Comparison of ENCODE assay signal across 12 cellular contexts in genomic region chr11:2777396-2777795, GRCh38.
DNase-seq lines count a peak whose midpoint lies in the region; ATAC-seq, FAIRE-seq and TF ChIP-seq lines count a peak whose summit lies in the region.
"Had no signal": no experiment of that assay in that cellular context is flagged by ENCODE, and none has a peak within 500 bp of the region (broad histone marks: within the 10 kb centered on the region; RNA-seq: fewer than 3 reads in every experiment).

No MANE protein-coding gene starts in this region.

- no peak overlapping the region for H3K4me3 ChIP-seq in kidney (ENCODE audit: low read length in 2 of 2)
- H3K4me3 ChIP-seq: upper lobe of left lung had no signal

- no peak for TF ChIP-seq CTCF in MCF 10A (IDR thresholded peaks at IDR 0.05; ENCODE audit: unreplicated experiment)
- TF ChIP-seq CTCF in kidney (IDR thresholded peaks at IDR 0.05; ENCODE audit: borderline replicate concordance, extremely low read depth, insufficient read depth) = no peak

- CTCF ChIA-PET in MCF 10A (lab: Yijun Ruan, JAX) = no interaction called here

- no peaks in the 10 kb centered on the region for H3K27me3 Mint-ChIP-seq in activated T-cell treated with anti-CD3 and anti-CD28 coated beads, Interleukin-2, amount 50 U/mL, for 72 hours (ENCODE audit: low read depth)
- H3K27me3 Mint-ChIP-seq in MCF 10A (ENCODE audit: insufficient read depth, unreplicated experiment) = peaks cover 18% of the 10 kb centered on the region

- H3K4me1 Mint-ChIP-seq in activated T-cell treated with anti-CD3 and anti-CD28 coated beads, Interleukin-2, amount 50 U/mL, for 72 hours (ENCODE audit: low read depth) = peaks cover 21% of the 10 kb centered on the region
- H3K4me1 Mint-ChIP-seq in MCF 10A (ENCODE audit: insufficient read depth, unreplicated experiment) = peaks cover 24% of the 10 kb centered on the region

- ATAC-seq in activated T-cell treated with anti-CD3 and anti-CD28 coated beads, Interleukin-2, amount 50 U/mL, for 72 hours (replicated peaks in 1 of 2) = no peak
- ATAC-seq in HG03097 (IDR thresholded peaks at IDR 0.05; ENCODE audit: low FRiP score, unreplicated experiment) = no peak

- no peaks in the 10 kb centered on the region for H3K9me3 Mint-ChIP-seq in activated T-cell treated with anti-CD3 and anti-CD28 coated beads, Interleukin-2, amount 50 U/mL, for 72 hours
- H3K9me3 Mint-ChIP-seq in MCF 10A (ENCODE audit: unreplicated experiment) = no peaks in the 10 kb centered on the region
- H3K9me3 Mint-ChIP-seq: natural killer cell had no signal

- no peaks in the 10 kb centered on the region for H3K9me3 ChIP-seq in kidney (ENCODE audit: control insufficient read depth in 1 of 2, low read length in 2 of 2)
- H3K9me3 ChIP-seq: upper lobe of left lung had no signal

- no peak overlapping the region for H3K9ac ChIP-seq in kidney (ENCODE audit: low read length in 2 of 2)

- H3K27ac Mint-ChIP-seq in activated T-cell treated with anti-CD3 and anti-CD28 coated beads, Interleukin-2, amount 50 U/mL, for 72 hours = no peak overlapping the region
- H3K27ac Mint-ChIP-seq in MCF 10A (ENCODE audit: low read depth, unreplicated experiment) = peak overlapping the region; percentile 97
- H3K27ac Mint-ChIP-seq: natural killer cell had no signal

- H3K27ac ChIP-seq in kidney (ENCODE audit: low read depth in 2 of 2, low read length in 2 of 2) = no peak overlapping the region

- POLR2A ChIA-PET in MCF 10A (lab: Yijun Ruan, JAX) = interaction anchor here (0.6 to 1.1 kb wide), 3 partner anchors 10 to 222 kb away, joined by 3 read pairs; no protein-coding TSS in a partner anchor

- intact Hi-C loops in MCF 10A (cut with micrococcal nuclease) = no loop called here
- intact Hi-C loops in kidney (cut with DNase I) = no loop called here

- no peak overlapping the region for H3K4me3 Mint-ChIP-seq in activated T-cell treated with anti-CD3 and anti-CD28 coated beads, Interleukin-2, amount 50 U/mL, for 72 hours
- no peak overlapping the region for H3K4me3 Mint-ChIP-seq in MCF 10A (ENCODE audit: unreplicated experiment)
- H3K4me3 Mint-ChIP-seq: natural killer cell had no signal

- no peaks in the 10 kb centered on the region for H3K36me3 Mint-ChIP-seq in activated T-cell treated with anti-CD3 and anti-CD28 coated beads, Interleukin-2, amount 50 U/mL, for 72 hours (ENCODE audit: insufficient read depth in 2 of 2)
- H3K36me3 Mint-ChIP-seq in MCF 10A (ENCODE audit: insufficient read depth, unreplicated experiment) = no peaks in the 10 kb centered on the region
- H3K36me3 Mint-ChIP-seq: natural killer cell had no signal

- H3K36me3 ChIP-seq in kidney (ENCODE audit: control insufficient read depth in 1 of 2, insufficient read depth in 2 of 2, low read length in 2 of 2) = no peaks in the 10 kb centered on the region

- FAIRE-seq in kidney (lab: Jason Lieb, UNC) = no peak

- peak; percentile 6 for DNase-seq in activated T-cell treated with anti-CD3 and anti-CD28 coated beads, Interleukin-2, amount 50 U/mL, for 1 hour
- no peak for DNase-seq in activated T-cell treated with anti-CD3 and anti-CD28 coated beads, Interleukin-2, amount 50 U/mL, for 72 hours
- peak; percentile 73 for DNase-seq in MCF 10A (ENCODE audit: unreplicated experiment)
- DNase-seq in kidney = peak; percentile 81
- peak; percentile 42 for DNase-seq in ureter (ENCODE audit: low spot score)
- no peak for DNase-seq in retina
- DNase-seq in SKM-1 treated with dmso at 0.1 percent for 144 hours (lab: John Stamatoyannopoulos, UW; ENCODE audit: unreplicated experiment) = no peak
- DNase-seq: anterior cingulate cortex, MV-4-11 had no signal

- H3K4me1 ChIP-seq in kidney (ENCODE audit: control insufficient read depth in 1 of 2, insufficient read depth in 1 of 2, low read depth in 1 of 2, low read length in 2 of 2) = peaks cover 19 to 28% of the 10 kb centered on the region in 2 donors

- no TSS peak for BruUV-seq in MCF 10A (replicated peaks; lab: Mats Ljungman, UMichigan)

Comparison
In these comparisons a context has a peak if more than half of its experiments do, and no peak if none do; other contexts are left out.
1. DNase-seq: peak in activated T-cell treated with anti-CD3 and anti-CD28 coated beads, Interleukin-2, amount 50 U/mL, for 1 hour (single experiment), MCF 10A (single experiment), kidney (single experiment) and ureter (single experiment); none in activated T-cell treated with anti-CD3 and anti-CD28 coated beads, Interleukin-2, amount 50 U/mL, for 72 hours (0 of 2), retina (single experiment) and SKM-1 treated with dmso at 0.1 percent for 144 hours (single experiment).